In genomic region chr6:37700266-37700973, GRCh38 we compare ENCODE assay signal across 14 cellular contexts. TPM values are rescaled to one million over a fixed set of nuclear protein-coding genes. Genes with fewer than 3 reads are reported as not detected.
A peak's percentile ranks its signal among the peaks of the same experiment; 100 is the strongest.
DNase-seq lines count a peak whose midpoint lies in the region; ATAC-seq and TF ChIP-seq lines count a peak whose summit lies in the region.
"Had no signal": no experiment of that assay in that cellular context is flagged by ENCODE, and none has a peak within 500 bp of the region (broad histone marks: within the 10 kb centered on the region; RNA-seq: fewer than 3 reads in every experiment).

No MANE protein-coding gene starts in this region.

- TF ChIP-seq CTCF in GM23338 (conservative IDR thresholded peaks at IDR 0.05; ENCODE audit: low read depth in 2 of 2) (no peak), neural progenitor cell (IDR thresholded peaks at IDR 0.05) (no peak)

- no peak overlapping the region; the same call in 1 of the 2 replicates for H3K4me3 ChIP-seq in GM23338
- no peak overlapping the region for H3K4me3 ChIP-seq in neural progenitor cell
- H3K4me3 ChIP-seq: PC-9, prostate gland, testis had no signal

- peaks cover 35% of the 10 kb centered on the region for H3K4me1 ChIP-seq in GM23338 (ENCODE audit: insufficient read depth)
- H3K4me1 ChIP-seq in neural progenitor cell: peaks cover 40% of the 10 kb centered on the region

- intact Hi-C loops in activated CD4-positive, alpha-beta T cell treated with anti-CD3 and anti-CD28 coated beads, Interleukin-2, amount 10 ng/mL, durations not matched to agents 24 days and 14 days (cut with micrococcal nuclease): loop anchor here (10.0 kb wide), 1 partner anchor 314 kb away; no protein-coding TSS in a partner anchor
- intact Hi-C loops in activated T-helper 2 cell treated with anti-CD3 and anti-CD28 coated beads, Interferon-gamma antibody, Interleukin-2, Interleukin-4, amounts not matched to agents 10 μg/mL and 5 μg/mL and 100 μg/mL, durations not matched to agents 14 hours and 24 hours and 36 hours (cut with micrococcal nuclease): no loop called here

- H3K4me2 ChIP-seq in GM23338 (0 out of 2 replicates have a peak overlapping the region, but pooled peaks have one; percentile 96), neural progenitor cell (no peak overlapping the region)
- H3K4me2 ChIP-seq: PC-9 had no signal

- peaks cover 91% of the 10 kb centered on the region for H3K27me3 ChIP-seq in GM23338 (ENCODE audit: insufficient read depth)
- peaks cover 64% of the 10 kb centered on the region for H3K27me3 ChIP-seq in neural progenitor cell
- H3K27me3 ChIP-seq: testis had no signal

- ATAC-seq in GM23338: no peak

- no peaks in the 10 kb centered on the region for H3K9me3 Mint-ChIP-seq in activated CD4-positive, alpha-beta T cell treated with anti-CD3 and anti-CD28 coated beads, Interleukin-2, amount 10 ng/mL, durations not matched to agents 24 days and 14 days
- H3K9me3 Mint-ChIP-seq in GM23338: no peaks in the 10 kb centered on the region; the same call in 2 of the 3 replicates
- no peaks in the 10 kb centered on the region for H3K9me3 Mint-ChIP-seq in activated T-helper 2 cell treated with anti-CD3 and anti-CD28 coated beads, Interferon-gamma antibody, Interleukin-2, Interleukin-4, amounts not matched to agents 10 μg/mL and 5 μg/mL and 100 μg/mL, durations not matched to agents 14 hours and 24 hours and 36 hours
- no peaks in the 10 kb centered on the region for H3K9me3 Mint-ChIP-seq in neural progenitor cell

- DNase-seq in activated CD4-positive, alpha-beta T cell treated with anti-CD3 and anti-CD28 coated beads, Interleukin-2, amount 10 ng/mL, durations not matched to agents 24 days and 14 days: no peak
- no peak for DNase-seq in activated CD4-positive, alpha-beta T cell treated with anti-CD3 and anti-CD28 coated beads, Interleukin-2, amount 50 U/mL, for 1 hour
- DNase-seq in GM23338 (ENCODE audit: low spot score): no peak
- DNase-seq in activated T-helper 2 cell treated with anti-CD3 and anti-CD28 coated beads, Interferon-gamma antibody, Interleukin-2, Interleukin-4, amounts not matched to agents 10 μg/mL and 5 μg/mL and 100 μg/mL, durations not matched to agents 14 hours and 24 hours and 36 hours (ENCODE audit: low spot score): no peak
- DNase-seq in neural progenitor cell (ENCODE audit: low spot score): no peak
- DNase-seq in KG1 (lab: John Stamatoyannopoulos, UW): no peak
- no peak for DNase-seq in COR-L47 (lab: John Stamatoyannopoulos, UW)
- no peak for DNase-seq in AG20443 (ENCODE audit: low spot score)
- DNase-seq: activated CD4-positive, CD25-positive, alpha-beta regulatory T cell treated with anti-CD3 and anti-CD28 coated beads, Interleukin-2, amount 50 U/mL, for 72 hours; effector CD4-positive, alpha-beta T cell; NCI-H2081 treated with DMSO at 0.1 percent for 48 hours; PC-9; testis had no signal

- no peak overlapping the region for H3K9ac ChIP-seq in neural progenitor cell

- peaks cover 4% of the 10 kb centered on the region for H3K36me3 Mint-ChIP-seq in activated CD4-positive, alpha-beta T cell treated with anti-CD3 and anti-CD28 coated beads, Interleukin-2, amount 10 ng/mL, durations not matched to agents 24 days and 14 days (ENCODE audit: low read depth)
- peaks cover 2% of the 10 kb centered on the region; the same call in 1 of the 3 replicates for H3K36me3 Mint-ChIP-seq in GM23338 (ENCODE audit: low read depth)
- no peaks in the 10 kb centered on the region for H3K36me3 Mint-ChIP-seq in activated T-helper 2 cell treated with anti-CD3 and anti-CD28 coated beads, Interferon-gamma antibody, Interleukin-2, Interleukin-4, amounts not matched to agents 10 μg/mL and 5 μg/mL and 100 μg/mL, durations not matched to agents 14 hours and 24 hours and 36 hours (ENCODE audit: low read depth)
- peaks cover 2% of the 10 kb centered on the region for H3K36me3 Mint-ChIP-seq in neural progenitor cell

- H3K4me3 Mint-ChIP-seq in activated CD4-positive, alpha-beta T cell treated with anti-CD3 and anti-CD28 coated beads, Interleukin-2, amount 10 ng/mL, durations not matched to agents 24 days and 14 days: peak overlapping the region; percentile 53
- H3K4me3 Mint-ChIP-seq in GM23338 (peak overlapping the region; percentile 59), neural progenitor cell (peak overlapping the region; percentile 87)
- H3K4me3 Mint-ChIP-seq in activated T-helper 2 cell treated with anti-CD3 and anti-CD28 coated beads, Interferon-gamma antibody, Interleukin-2, Interleukin-4, amounts not matched to agents 10 μg/mL and 5 μg/mL and 100 μg/mL, durations not matched to agents 14 hours and 24 hours and 36 hours (ENCODE audit: low read depth): peak overlapping the region; percentile 52

- H3K36me3 ChIP-seq in GM23338 (ENCODE audit: insufficient read depth) (no peaks in the 10 kb centered on the region), neural progenitor cell (no peaks in the 10 kb centered on the region)
- H3K36me3 ChIP-seq: prostate gland had no signal

- H3F3A ChIP-seq in GM23338 (replicated peaks; ENCODE audit: low read depth) (0 out of 2 replicates have a peak, but pooled peaks cover 9% of the 10 kb centered on the region), neural progenitor cell (ENCODE audit: low read depth) (peaks cover 49% of the 10 kb centered on the region)

- peaks cover 44% of the 10 kb centered on the region for H3K27me3 Mint-ChIP-seq in activated CD4-positive, alpha-beta T cell treated with anti-CD3 and anti-CD28 coated beads, Interleukin-2, amount 10 ng/mL, durations not matched to agents 24 days and 14 days
- H3K27me3 Mint-ChIP-seq in GM23338 (ENCODE audit: insufficient read depth, low read depth, poor library complexity): peaks cover 71% of the 10 kb centered on the region
- peaks cover 39% of the 10 kb centered on the region for H3K27me3 Mint-ChIP-seq in activated T-helper 2 cell treated with anti-CD3 and anti-CD28 coated beads, Interferon-gamma antibody, Interleukin-2, Interleukin-4, amounts not matched to agents 10 μg/mL and 5 μg/mL and 100 μg/mL, durations not matched to agents 14 hours and 24 hours and 36 hours (ENCODE audit: low read depth)
- peaks cover 43% of the 10 kb centered on the region for H3K27me3 Mint-ChIP-seq in neural progenitor cell (ENCODE audit: insufficient read depth, low read depth)

- H2AFZ ChIP-seq in GM23338 (no peak overlapping the region), neural progenitor cell (replicated peaks) (no peak overlapping the region)
- H2AFZ ChIP-seq: PC-9 had no signal

- H3K4me1 Mint-ChIP-seq in activated CD4-positive, alpha-beta T cell treated with anti-CD3 and anti-CD28 coated beads, Interleukin-2, amount 10 ng/mL, durations not matched to agents 24 days and 14 days: peaks cover 26% of the 10 kb centered on the region
- H3K4me1 Mint-ChIP-seq in GM23338 (peaks cover 28% of the 10 kb centered on the region), neural progenitor cell (peaks cover 55% of the 10 kb centered on the region)
- H3K4me1 Mint-ChIP-seq in activated T-helper 2 cell treated with anti-CD3 and anti-CD28 coated beads, Interferon-gamma antibody, Interleukin-2, Interleukin-4, amounts not matched to agents 10 μg/mL and 5 μg/mL and 100 μg/mL, durations not matched to agents 14 hours and 24 hours and 36 hours (ENCODE audit: low read depth): peaks cover 22% of the 10 kb centered on the region

- H3K27ac ChIP-seq in GM23338 (ENCODE audit: low read depth) (no peak overlapping the region), neural progenitor cell (no peak overlapping the region)
- H3K27ac ChIP-seq: PC-9, prostate gland, testis had no signal

- H4K20me1 ChIP-seq in GM23338 (replicated peaks; ENCODE audit: insufficient read depth) (peaks cover 7% of the 10 kb centered on the region; the same call in 1 of the 2 replicates), neural progenitor cell (ENCODE audit: low read depth) (peaks cover 17% of the 10 kb centered on the region)

- no peaks in the 10 kb centered on the region for H3K9me3 ChIP-seq in neural progenitor cell (ENCODE audit: low read depth)
- H3K9me3 ChIP-seq: prostate gland, testis had no signal

- H3K9me2 ChIP-seq in GM23338 (ENCODE audit: insufficient read depth): no peaks in the 10 kb centered on the region

- no peaks in the 10 kb centered on the region for H3K79me2 ChIP-seq in GM23338 (replicated peaks; ENCODE audit: insufficient read depth)
- H3K79me2 ChIP-seq in neural progenitor cell (ENCODE audit: low read depth): no peaks in the 10 kb centered on the region

- H3K27ac Mint-ChIP-seq in activated CD4-positive, alpha-beta T cell treated with anti-CD3 and anti-CD28 coated beads, Interleukin-2, amount 10 ng/mL, durations not matched to agents 24 days and 14 days: no peak overlapping the region
- H3K27ac Mint-ChIP-seq in GM23338 (no peak overlapping the region), neural progenitor cell (no peak overlapping the region)
- no peak overlapping the region for H3K27ac Mint-ChIP-seq in activated T-helper 2 cell treated with anti-CD3 and anti-CD28 coated beads, Interferon-gamma antibody, Interleukin-2, Interleukin-4, amounts not matched to agents 10 μg/mL and 5 μg/mL and 100 μg/mL, durations not matched to agents 14 hours and 24 hours and 36 hours

TF ChIP-seq in GM23338, 12 proteins besides CTCF, POLR2A, EP300 and RAD21:
- no peak for TF ChIP-seq STAT1 (IDR thresholded peaks at IDR 0.05; ENCODE audit: unreplicated experiment)
- peak; percentile 28 for TF ChIP-seq EZH2 (IDR thresholded peaks at IDR 0.05; ENCODE audit: low read depth, unreplicated experiment)
- TF ChIP-seq EZH2phosphoT487 (IDR thresholded peaks at IDR 0.05; ENCODE audit: unreplicated experiment): no peak
- TF ChIP-seq ETS1 (IDR thresholded peaks at IDR 0.05): no peak

RNA-seq across cellular contexts. Expression of gene MDGA1, which starts 2.7 kb away (rescaled TPM):
- total RNA-seq in activated CD4-positive, alpha-beta T cell treated with anti-CD3 and anti-CD28 coated beads, Interleukin-2, amount 10 ng/mL, durations not matched to agents 24 days and 14 days: 2.6 and 2.8 TPM in 2 replicates
- total RNA-seq in GM23338 (2014; rRNA removed; shearing (Covaris generic)): 0.42 and 0.74 TPM in 2 replicates
- polyA plus RNA-seq in GM23338 (2016; fragmentation: Nextera tagmentation; extraction: Ambion mirVana): 0.26 and 1.1 TPM in 2 replicates
- 1.8 and 2.1 TPM in 2 replicates for total RNA-seq in activated T-helper 2 cell treated with anti-CD3 and anti-CD28 coated beads, Interferon-gamma antibody, Interleukin-2, Interleukin-4, amounts not matched to agents 10 μg/mL and 5 μg/mL and 100 μg/mL, durations not matched to agents 14 hours and 24 hours and 36 hours
- 1.3 and 3.8 TPM in 2 replicates for total RNA-seq in neural progenitor cell (ENCODE audit: low replicate concordance)
